Comparison of ENCODE assay signal across 17 cellular contexts in genomic region chrX:21383546-21383945, GRCh38. TPM values are rescaled to one million over a fixed set of nuclear protein-coding genes. Genes with fewer than 3 reads are reported as not detected.
A peak's percentile ranks its signal among the peaks of the same experiment; 100 is the strongest.
DNase-seq lines count a peak whose midpoint lies in the region; ATAC-seq, FAIRE-seq and TF ChIP-seq lines count a peak whose summit lies in the region.
"Had no signal": no experiment of that assay in that cellular context is flagged by ENCODE, and none has a peak within 500 bp of the region (broad histone marks: within the 10 kb centered on the region; RNA-seq: fewer than 3 reads in every experiment).

No MANE protein-coding gene starts in this region.

- TF ChIP-seq CTCF in body of pancreas (IDR thresholded peaks at IDR 0.05) (no peak), fibroblast of mammary gland (conservative IDR thresholded peaks at IDR 0.05; ENCODE audit: control insufficient read depth, insufficient read depth, low read depth, low read length) (no peak), pancreas (IDR thresholded peaks at IDR 0.05) (no peak)

- no peak for TF ChIP-seq POLR2A in body of pancreas (IDR thresholded peaks at IDR 0.05)

- in situ Hi-C loops in G401 (cut with HindIII; ENCODE audit: low sequenced_read_pairs), result no loop called here

- DNase-seq in adipocyte (ENCODE audit: low read depth), result no peak
- DNase-seq in body of pancreas, result no peak
- DNase-seq in fibroblast of mammary gland (ENCODE audit: low read depth), result peak; percentile 9
- no peak for DNase-seq in pancreas
- DNase-seq in NCI-H748 (lab: John Stamatoyannopoulos, UW; ENCODE audit: unreplicated experiment), result no peak
- DNase-seq in G401 (ENCODE audit: low spot score), result no peak
- DNase-seq: CD8-positive, alpha-beta T cell; COR-L47; DMS153; DMS79 treated with DMSO at 0.1 percent for 48 hours; EL; GDM1; HCEC 1CT; HFFc6 had no signal

- H3K27ac ChIP-seq in body of pancreas (peak overlapping the region in 1 of 4 donors; percentile 32), pancreas (peak overlapping the region in 1 of 4 donors; percentile 37)

- FAIRE-seq in pancreas (lab: Jason Lieb, UNC), result no peak
- FAIRE-seq: D721Med, GM12892 had no signal

- no peak overlapping the region for H3K4me3 ChIP-seq in adipocyte (ENCODE audit: low read length)
- no peak overlapping the region for H3K4me3 ChIP-seq in body of pancreas
- H3K4me3 ChIP-seq in fibroblast of mammary gland (ENCODE audit: control insufficient read depth, low read depth, low read length), result no peak overlapping the region
- H3K4me3 ChIP-seq in pancreas, result no peak overlapping the region

- intact Hi-C loops in body of pancreas (cut with DNase I), result no loop called here
- intact Hi-C loops in pancreas (cut with DNase I), result no loop called here

- 2 to 9% methylated on average over 2 of the region's 2 CpGs for WGBS in body of pancreas, 2 donors
- WGBS in pancreas, 2 donors, result 5 to 9% methylated on average over 2 of the region's 2 CpGs

- H3K36me3 ChIP-seq in adipocyte (ENCODE audit: control insufficient read depth, insufficient read depth, low read length, severe bottlenecking) (no peaks in the 10 kb centered on the region), body of pancreas (replicated peaks in 1 of 2; ENCODE audit: insufficient read depth in 1 of 2, low read depth in 2 of 2) (no peaks in the 10 kb centered on the region), pancreas (no peaks in the 10 kb centered on the region)

- H3K9me3 ChIP-seq in adipocyte (ENCODE audit: control insufficient read depth, low read length), result no peaks in the 10 kb centered on the region
- no peaks in the 10 kb centered on the region for H3K9me3 ChIP-seq in body of pancreas
- no peaks in the 10 kb centered on the region for H3K9me3 ChIP-seq in pancreas

- H3K9ac ChIP-seq in adipocyte (ENCODE audit: low read length), result peak overlapping the region; percentile 24

- peak; percentile 75 for ATAC-seq in body of pancreas
- ATAC-seq in pancreas, result peak; percentile 55 to 79 (median 72)
- no peak for ATAC-seq in HG03378 (IDR thresholded peaks at IDR 0.05; ENCODE audit: unreplicated experiment)
- ATAC-seq: CD8-positive, alpha-beta T cell had no signal

- peaks cover 34% of the 10 kb centered on the region for H3K4me1 ChIP-seq in adipocyte (ENCODE audit: control insufficient read depth, insufficient read depth, low read length)
- H3K4me1 ChIP-seq in body of pancreas, result peaks cover 16% of the 10 kb centered on the region
- peaks cover 8 to 18% (median 12%) of the 10 kb centered on the region in 3 donors for H3K4me1 ChIP-seq in pancreas

- no peaks in the 10 kb centered on the region for H3K27me3 ChIP-seq in adipocyte (replicated peaks; ENCODE audit: control insufficient read depth, insufficient read depth, low read length)
- no peaks in the 10 kb centered on the region for H3K27me3 ChIP-seq in body of pancreas
- peaks cover 0 to 5% (median 0%) of the 10 kb centered on the region in 4 donors for H3K27me3 ChIP-seq in pancreas

RNA-seq across cellular contexts. Expression of gene CNKSR2, which starts 9.3 kb away (rescaled TPM):
- 10 to 100 TPM in 1 of 2 donors, 1 to 10 TPM in 1; 9.9 to 60.0 TPM for total RNA-seq in body of pancreas
- 1 to 10 TPM; 1.1 to 4.0 (median 2.7) TPM for total RNA-seq in pancreas
- polyA plus RNA-seq in pancreas, result 1 to 10 TPM; 1.5 to 1.6 TPM
- not detected in 2 replicates for total RNA-seq in G401 (2014; rRNA removed; shearing (Covaris generic))
- total RNA-seq: HFFc6 had no signal
